In genomic region chr9:127053057-127053821, GRCh38 we compare ENCODE assay signal across 13 cellular contexts.
DNase-seq lines count a peak whose midpoint lies in the region; ATAC-seq and TF ChIP-seq lines count a peak whose summit lies in the region.
"Had no signal": no experiment of that assay in that cellular context is flagged by ENCODE, and none has a peak within 500 bp of the region (broad histone marks: within the 10 kb centered on the region; RNA-seq: fewer than 3 reads in every experiment).

No MANE protein-coding gene starts in this region.

- TF ChIP-seq POLR2A in Peyer's patch (IDR thresholded peaks at IDR 0.05) (no peak), esophagus muscularis mucosa (IDR thresholded peaks at IDR 0.05; ENCODE audit: low read depth) (no peak), spleen (IDR thresholded peaks at IDR 0.05) (no peak)

- H3K4me3 ChIP-seq in Peyer's patch (no peak overlapping the region), esophagus muscularis mucosa (no peak overlapping the region), lower lobe of right lung (no peak overlapping the region), spleen (no peak overlapping the region)

- TF ChIP-seq EP300 in esophagus muscularis mucosa (IDR thresholded peaks at IDR 0.05), result no peak

- H3K27me3 ChIP-seq in Peyer's patch (no peaks in the 10 kb centered on the region), esophagus muscularis mucosa (no peaks in the 10 kb centered on the region), lower lobe of right lung (ENCODE audit: low read depth) (no peaks in the 10 kb centered on the region), spleen (replicated peaks in 1 of 7) (no peaks in the 10 kb centered on the region)

- intact Hi-C loops in esophagus muscularis mucosa (cut with DNase I), result no loop called here
- intact Hi-C loops in lower lobe of right lung (cut with DNase I), result no loop called here
- intact Hi-C loops in spleen (cut with DNase I; ENCODE audit: low total_unique reads), result no loop called here

- 48% methylated on average over 12 of the region's 14 CpGs for WGBS in esophagus muscularis mucosa
- 60 to 84% (median 65%) methylated on average over 13 to 14 of the region's 14 CpGs for WGBS in spleen, 5 donors

- TF ChIP-seq CTCF in Peyer's patch (IDR thresholded peaks at IDR 0.05), result no peak
- TF ChIP-seq CTCF in esophagus muscularis mucosa (IDR thresholded peaks at IDR 0.05), result no peak
- no peak for TF ChIP-seq CTCF in lower lobe of right lung (IDR thresholded peaks at IDR 0.05)
- TF ChIP-seq CTCF in spleen (IDR thresholded peaks at IDR 0.05 in 8 of 11, conservative IDR thresholded peaks at IDR 0.05 in 3 of 11), result no peak

- DNase-seq in Peyer's patch (no peak), esophagus muscularis mucosa (ENCODE audit: extremely low spot score) (peak; percentile 80), lower lobe of right lung (no peak), spleen (no peak), NCI-H524 (lab: John Stamatoyannopoulos, UW) (no peak), EL (no peak)
- DNase-seq in activated CD4-positive, alpha-beta T cell treated with anti-CD3 and anti-CD28 coated beads, Interleukin-2, amount 50 U/mL, for 1 hour, result no peak
- DNase-seq: ACHN; CD4-positive, CD25-positive, alpha-beta regulatory T cell; DND-41; NCI-H1436 treated with DMSO at 0.1 percent for 48 hours; NCI-H510A treated with DMSO at 0.1 percent for 48 hours had no signal

- H3K4me1 ChIP-seq in Peyer's patch, result peaks cover 0 to 12% (median 0%) of the 10 kb centered on the region in 4 donors
- H3K4me1 ChIP-seq in esophagus muscularis mucosa, result peaks cover 42 to 54% (median 52%) of the 10 kb centered on the region in 4 donors
- H3K4me1 ChIP-seq in lower lobe of right lung, result peaks cover 44% of the 10 kb centered on the region
- peaks cover 14 to 60% (median 28%) of the 10 kb centered on the region in 6 donors for H3K4me1 ChIP-seq in spleen

- ATAC-seq in lower lobe of right lung, result peak; percentile 15 to 31
- no peak for ATAC-seq in HG02884 (IDR thresholded peaks at IDR 0.05; ENCODE audit: unreplicated experiment)

- H3K27ac ChIP-seq in Peyer's patch (peak overlapping the region in 3 of 4 donors; percentile 6 to 53 (median 20)), esophagus muscularis mucosa (replicated peaks in 1 of 4) (peak overlapping the region; percentile 41 to 70 (median 59)), lower lobe of right lung (peak overlapping the region; percentile 53), spleen (peak overlapping the region in 7 of 8 donors; percentile 61 to 80 (median 73))

- no peaks in the 10 kb centered on the region for H3K9me3 ChIP-seq in Peyer's patch
- no peaks in the 10 kb centered on the region for H3K9me3 ChIP-seq in esophagus muscularis mucosa
- H3K9me3 ChIP-seq in lower lobe of right lung, result no peaks in the 10 kb centered on the region
- no peaks in the 10 kb centered on the region for H3K9me3 ChIP-seq in spleen

- H3K36me3 ChIP-seq in Peyer's patch, result peaks cover 0 to 15% (median 0%) of the 10 kb centered on the region in 3 donors
- H3K36me3 ChIP-seq in esophagus muscularis mucosa, result peaks cover 0 to 4% (median 0%) of the 10 kb centered on the region in 4 donors
- no peaks in the 10 kb centered on the region for H3K36me3 ChIP-seq in lower lobe of right lung
- peaks cover 0 to 14% (median 0%) of the 10 kb centered on the region in 6 donors for H3K36me3 ChIP-seq in spleen

Comparison
In these comparisons a context has a peak if more than half of its experiments do, and no peak if none do; other contexts are left out.
1. H3K27ac ChIP-seq: peak in every context shown above with its lines; median percentile 73 in spleen; 59 in esophagus muscularis mucosa; 53 in lower lobe of right lung; 20 in Peyer's patch.